In the genomic region with DNA sequence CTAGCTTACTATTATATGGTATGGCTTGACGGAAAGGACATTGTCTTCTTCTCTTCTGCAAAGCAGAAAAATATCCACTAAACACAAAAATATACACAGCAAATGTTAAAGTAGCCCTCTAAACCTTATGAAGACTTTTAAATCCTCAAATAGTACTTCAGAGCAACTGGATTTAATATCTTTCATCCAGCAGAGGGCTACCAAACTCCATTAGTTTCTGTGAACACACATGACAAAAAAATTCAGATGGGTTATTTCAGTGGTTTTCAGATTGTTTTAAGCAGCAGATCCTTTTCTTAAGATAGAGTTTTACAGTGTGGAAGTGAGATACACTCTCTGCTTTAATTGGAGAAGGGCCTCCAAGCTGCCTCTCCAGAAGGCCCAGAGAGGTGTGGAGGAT, we compare ENCODE assay signal across 8 cellular contexts. TPM values are rescaled to one million over a fixed set of nuclear protein-coding genes. Genes with fewer than 3 reads are reported as not detected.
DNase-seq lines count a peak whose midpoint lies in the region; ATAC-seq, FAIRE-seq and TF ChIP-seq lines count a peak whose summit lies in the region.

No MANE protein-coding gene starts in this region.

- H3K36me3 ChIP-seq in WERI-Rb-1: no peaks in the 10 kb centered on the region
- H3K36me3 ChIP-seq in kidney (ENCODE audit: control insufficient read depth in 1 of 2, insufficient read depth in 2 of 2, low read length in 2 of 2): no peaks in the 10 kb centered on the region

- CTCF ChIA-PET in AG04449 (lab: Yijun Ruan, JAX): interaction anchor here (0.6 to 3.1 kb wide), 18 partner anchors 9 to 1279 kb away, joined by 3 to 15 read pairs (median 4); no protein-coding TSS in a partner anchor

- H3K27me3 Mint-ChIP-seq in immature natural killer cell (ENCODE audit: low read depth in 3 of 3): peaks cover 0 to 1% (median 0%) of the 10 kb centered on the region in 3 donors

- no peak overlapping the region for H3K27ac Mint-ChIP-seq in immature natural killer cell

- H3K27ac ChIP-seq in WERI-Rb-1: no peak overlapping the region
- H3K27ac ChIP-seq in kidney (ENCODE audit: low read depth in 2 of 2, low read length in 2 of 2): no peak overlapping the region

- peak; percentile 89 for FAIRE-seq in kidney (lab: Jason Lieb, UNC)

- TF ChIP-seq CTCF in AG04449 (IDR thresholded peaks at IDR 0.05; ENCODE audit: insufficient read depth, low read length, missing control alignments) (peak; percentile 19), WERI-Rb-1 (IDR thresholded peaks at IDR 0.05; ENCODE audit: low read depth, low read length) (peak; percentile 17; the same call in 1 of the 2 replicates), kidney (IDR thresholded peaks at IDR 0.05; ENCODE audit: borderline replicate concordance, extremely low read depth, insufficient read depth) (peak; percentile 43)

- ATAC-seq in GM21390 (IDR thresholded peaks at IDR 0.05; ENCODE audit: unreplicated experiment): no peak

- POLR2A ChIA-PET in AG04449 (lab: Yijun Ruan, JAX): no interaction called here

- no peak overlapping the region for H3K9ac ChIP-seq in kidney (ENCODE audit: low read length in 2 of 2)

- peak; percentile 10 for DNase-seq in AG04449 (ENCODE audit: low read depth, low spot score)
- peak; percentile 10 for DNase-seq in HPDE6-E6E7 (ENCODE audit: extremely low spot score)
- DNase-seq in WERI-Rb-1: no peak
- DNase-seq in kidney: no peak
- DNase-seq in immature natural killer cell: no peak
- DNase-seq in NCI-H1436 (lab: John Stamatoyannopoulos, UW): no peak
- DNase-seq in KG1 (lab: John Stamatoyannopoulos, UW): no peak

- no peaks in the 10 kb centered on the region for H3K4me1 Mint-ChIP-seq in immature natural killer cell

- H3K4me1 ChIP-seq in kidney (ENCODE audit: control insufficient read depth in 1 of 2, insufficient read depth in 1 of 2, low read depth in 1 of 2, low read length in 2 of 2): no peaks in the 10 kb centered on the region

- peaks cover 0 to 15% (median 4%) of the 10 kb centered on the region in 6 donors for H3K9me3 Mint-ChIP-seq in immature natural killer cell

- H3K36me3 Mint-ChIP-seq in immature natural killer cell: no peaks in the 10 kb centered on the region

- no peaks in the 10 kb centered on the region for H3K27me3 ChIP-seq in WERI-Rb-1 (ENCODE audit: insufficient read depth, low read depth, severe bottlenecking)

- no peak overlapping the region for H3K4me3 Mint-ChIP-seq in immature natural killer cell

- no peaks in the 10 kb centered on the region for H3K9me3 ChIP-seq in WERI-Rb-1 (ENCODE audit: severe bottlenecking)
- no peaks in the 10 kb centered on the region for H3K9me3 ChIP-seq in kidney (ENCODE audit: control insufficient read depth in 1 of 2, low read length in 2 of 2)

- H3K4me3 ChIP-seq in AG04449 (ENCODE audit: low read depth, low read length) (no peak overlapping the region), WERI-Rb-1 (ENCODE audit: low read depth, low read length) (no peak overlapping the region), kidney (ENCODE audit: low read length in 2 of 2) (no peak overlapping the region)

- intact Hi-C loops in kidney (cut with DNase I): no loop called here

RNA-seq across cellular contexts. Expression of gene ANK2, which starts 56.6 kb away (rescaled TPM):
- total RNA-seq in kidney: 21.1 TPM
- polyA plus RNA-seq in kidney (ENCODE audit: insufficient read depth, low read depth, low replicate concordance): 125 TPM
- polyA plus RNA-seq in immature natural killer cell: not detected

Comparison
In these comparisons a context has a peak if more than half of its experiments do, and no peak if none do; other contexts are left out.
1. DNase-seq: peak in AG04449 (single experiment) and HPDE6-E6E7 (single experiment); none in WERI-Rb-1 (single experiment), kidney (single experiment), immature natural killer cell (0 of 3), NCI-H1436 (single experiment) and KG1 (single experiment).
2. RNA of gene ANK2, which starts 56.6 kb away (polyA plus RNA-seq): 125 TPM in kidney (single experiment); not detected in immature natural killer cell; every median in the first group is over 100 times any median in the second.
3. Peak in every context shown above with its lines, with median percentiles within 50 percentile points of each other: CTCF ChIP-seq.